In the genomic region with DNA sequence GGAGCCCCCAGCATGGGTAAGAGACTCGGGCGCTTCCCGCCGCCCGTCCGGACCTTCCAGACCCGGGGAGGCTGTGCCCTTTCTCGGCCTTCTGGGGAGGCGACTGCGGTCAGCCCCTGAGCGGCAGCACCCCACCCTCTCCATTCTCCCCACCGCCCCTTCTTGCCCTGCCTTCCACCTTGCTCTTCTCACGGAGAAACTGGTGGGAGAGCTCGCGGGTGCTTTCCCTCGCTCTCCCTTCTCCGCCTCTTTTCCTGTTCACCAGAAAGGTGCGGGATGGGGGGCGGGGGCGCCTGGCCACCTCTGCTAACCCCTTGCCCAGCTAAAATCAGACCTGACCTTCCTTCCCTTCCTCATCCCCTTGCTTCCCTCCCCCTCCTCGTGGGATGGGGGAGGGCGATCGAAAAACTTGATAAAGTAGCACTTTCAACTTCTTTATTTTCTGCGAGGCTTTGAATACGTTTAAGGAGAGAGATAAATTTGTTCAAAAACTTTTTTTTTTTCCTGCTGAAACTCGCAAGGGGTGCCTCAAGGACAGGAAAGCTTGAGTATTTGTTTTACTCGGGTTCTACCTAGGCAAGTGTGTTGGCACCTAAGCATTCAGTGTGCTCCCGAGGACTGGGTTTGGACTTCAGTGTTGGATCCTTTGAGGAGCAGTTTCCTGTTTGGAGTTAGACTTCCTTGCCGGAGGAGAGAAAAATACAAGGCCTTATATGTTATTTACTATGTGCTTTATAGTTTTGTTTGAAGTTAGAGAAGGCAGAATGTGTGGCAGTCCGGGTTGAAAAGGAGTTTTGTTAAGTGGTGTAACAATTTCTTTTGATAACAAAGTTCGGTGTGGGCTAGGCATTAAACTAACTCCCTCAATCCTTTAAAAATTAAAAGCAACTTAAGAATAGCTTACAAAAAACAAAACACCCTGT, we compare ENCODE assay signal across 8 cellular contexts. TPM values are rescaled to one million over a fixed set of nuclear protein-coding genes. Genes with fewer than 3 reads are reported as not detected.
DNase-seq lines count a peak whose midpoint lies in the region; ATAC-seq and TF ChIP-seq lines count a peak whose summit lies in the region.

No MANE protein-coding gene starts in this region.

- H3K4me3 ChIP-seq in lung: peak overlapping the region; percentile 92
- H3K4me3 ChIP-seq in tibial nerve: peak overlapping the region; percentile 83 to 99 (median 86)

- H3K27ac ChIP-seq in lung (ENCODE audit: low read depth in 1 of 2, low read length in 1 of 2) (peak overlapping the region; percentile 96), tibial nerve (peak overlapping the region; percentile 95 to 97 (median 96))

- H3K9me3 ChIP-seq in lung (ENCODE audit: control insufficient read depth in 2 of 2, insufficient read depth in 1 of 2, low read length in 1 of 2) (no peaks in the 10 kb centered on the region), tibial nerve (no peaks in the 10 kb centered on the region)

- TF ChIP-seq CTCF in lung (IDR thresholded peaks at IDR 0.05; ENCODE audit: control extremely low read depth, extremely low read depth): no peak
- no peak for TF ChIP-seq CTCF in tibial nerve (IDR thresholded peaks at IDR 0.05)

- peak; percentile 46 for ATAC-seq in GM18511 (IDR thresholded peaks at IDR 0.05; ENCODE audit: unreplicated experiment)
- ATAC-seq in HG03097 (IDR thresholded peaks at IDR 0.05; ENCODE audit: low FRiP score, unreplicated experiment): peak; percentile 35
- peak; percentile 28 for ATAC-seq in lung (ENCODE audit: insufficient read depth, low FRiP score)

- peak in 1 of 2 donors; percentile 11 for TF ChIP-seq POLR2A in tibial nerve (IDR thresholded peaks at IDR 0.05)

- no peaks in the 10 kb centered on the region for H3K27me3 ChIP-seq in lung (ENCODE audit: control insufficient read depth, insufficient read depth)
- H3K27me3 ChIP-seq in tibial nerve: no peaks in the 10 kb centered on the region

- H3K36me3 ChIP-seq in lung (ENCODE audit: control insufficient read depth in 2 of 2, insufficient read depth in 2 of 2, low read length in 2 of 2) (no peaks in the 10 kb centered on the region), tibial nerve (no peaks in the 10 kb centered on the region)

- no peak for TF ChIP-seq EP300 in tibial nerve (IDR thresholded peaks at IDR 0.05)

- DNase-seq in AG20443 (ENCODE audit: low spot score): peak; percentile 17
- peak; percentile 71 for DNase-seq in RKO (ENCODE audit: low spot score)
- peak; percentile 62 for DNase-seq in dermis blood vessel endothelial cell
- DNase-seq in lung (ENCODE audit: low spot score): no peak
- peak in 1 of 2 donors; percentile 11 for DNase-seq in tibial nerve (ENCODE audit: low spot score in 2 of 2)
- no peak for DNase-seq in HuH-7.5 (ENCODE audit: low spot score)

- H3K4me1 ChIP-seq in lung (ENCODE audit: control insufficient read depth in 2 of 2, insufficient read depth in 2 of 2, low read length in 2 of 2) (peaks cover 3 to 4% of the 10 kb centered on the region in 2 donors), tibial nerve (peaks cover 0 to 28% (median 6%) of the 10 kb centered on the region in 4 donors)

- 0 to 1% methylated on average over 21 to 31 of the region's 31 CpGs for WGBS in lung, 2 donors
- WGBS in tibial nerve, 2 donors: 0% methylated on average over 23 to 31 of the region's 31 CpGs

RNA-seq across cellular contexts. Expression of a gene that starts 0.9 kb away (rescaled TPM):
- total RNA-seq in dermis blood vessel endothelial cell (42.0 and 43.7 TPM in 2 replicates), lung (100 to 1,000 TPM in 1 of 2 donors, 10 to 100 TPM in 1; 29.1 to 104 TPM), tibial nerve (10 to 100 TPM; 18.4 to 32.1 (median 25.2) TPM)
- polyA plus RNA-seq in lung: 10 to 100 TPM; 14.2 to 14.4 TPM

Comparison
In these comparisons a context has a peak if more than half of its experiments do, and no peak if none do; other contexts are left out.
1. DNase-seq: peak in AG20443 (single experiment), RKO (single experiment) and dermis blood vessel endothelial cell (single experiment); none in lung (single experiment) and HuH-7.5 (single experiment).
2. Peak in every context shown above with its lines, with median percentiles within 50 percentile points of each other: ATAC-seq.